1 cellular context compared by ENCODE assay signal in genomic region chr15:96027501-96027900, GRCh38.
TF ChIP-seq lines count a peak whose summit lies in the region.

No MANE protein-coding gene starts in this region.

TF ChIP-seq in K562, 482 proteins besides CTCF, POLR2A, EP300 and RAD21 (continued from another document):
- TF ChIP-seq ZBTB34 (CRISPR knock-in tag; IDR thresholded peaks at IDR 0.05), result no peak
- TF ChIP-seq BDP1 (IDR thresholded peaks at IDR 0.05; ENCODE audit: insufficient read depth, insufficient read length), result no peak
- no peak for TF ChIP-seq CBX5 (IDR thresholded peaks at IDR 0.05; ENCODE audit: borderline replicate concordance, low read depth)
- no peak for TF ChIP-seq ZNF639 (CRISPR knock-in tag; conservative IDR thresholded peaks at IDR 0.05 in 1 of 2, IDR thresholded peaks at IDR 0.05 in 1 of 2)
- TF ChIP-seq MEIS2 (IDR thresholded peaks at IDR 0.05; ENCODE audit: partially characterized antibody), result no peak
- TF ChIP-seq ARHGAP35 (IDR thresholded peaks at IDR 0.05; ENCODE audit: partially characterized antibody), result no peak
- no peak for TF ChIP-seq ZNF143 (CRISPR knock-in tag; IDR thresholded peaks at IDR 0.05)
- no peak for TF ChIP-seq SPI1 (IDR thresholded peaks at IDR 0.05; ENCODE audit: borderline replicate concordance, low read depth, low read length)
- no peak for TF ChIP-seq MCM2 (IDR thresholded peaks at IDR 0.05; ENCODE audit: low read depth)
- TF ChIP-seq, protein P1, sequence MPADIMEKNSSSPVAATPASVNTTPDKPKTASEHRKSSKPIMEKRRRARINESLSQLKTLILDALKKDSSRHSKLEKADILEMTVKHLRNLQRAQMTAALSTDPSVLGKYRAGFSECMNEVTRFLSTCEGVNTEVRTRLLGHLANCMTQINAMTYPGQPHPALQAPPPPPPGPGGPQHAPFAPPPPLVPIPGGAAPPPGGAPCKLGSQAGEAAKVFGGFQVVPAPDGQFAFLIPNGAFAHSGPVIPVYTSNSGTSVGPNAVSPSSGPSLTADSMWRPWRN (IDR thresholded peaks at IDR 0.05; ENCODE audit: low read depth), result no peak
- no peak for TF ChIP-seq ZNF354B (CRISPR knock-in tag; IDR thresholded peaks at IDR 0.05)
- TF ChIP-seq ZNF586 (CRISPR knock-in tag; conservative IDR thresholded peaks at IDR 0.05), result no peak
- TF ChIP-seq CHCHD3 (CRISPR knock-in tag; IDR thresholded peaks at IDR 0.05), result no peak
- no peak for TF ChIP-seq MCM3 (IDR thresholded peaks at IDR 0.05)
